ENCODE assay signal across 2 cellular contexts in the genomic region with DNA sequence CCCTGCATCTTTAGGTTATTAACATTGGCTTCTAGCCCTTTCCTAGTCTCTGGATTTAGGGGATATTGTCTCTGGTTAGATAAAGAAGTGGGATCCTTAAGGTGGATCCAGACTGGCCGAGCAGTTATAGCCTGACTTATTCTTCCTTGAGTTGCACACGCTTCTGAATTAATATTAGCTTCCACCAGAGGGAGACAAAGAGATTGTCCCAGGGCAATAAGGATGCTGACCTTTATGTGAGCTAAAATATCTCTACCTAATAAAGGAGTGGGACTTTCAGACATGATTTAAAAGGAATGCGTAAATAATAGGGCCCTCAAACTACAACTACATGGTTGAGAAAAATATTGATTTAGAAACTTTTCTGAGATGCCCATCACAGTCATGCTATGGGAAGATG.
TF ChIP-seq lines count a peak whose summit lies in the region.

No MANE protein-coding gene starts in this region.

TF ChIP-seq in GM23338, 12 proteins besides CTCF, POLR2A, EP300 and RAD21:
- TF ChIP-seq, protein P1, sequence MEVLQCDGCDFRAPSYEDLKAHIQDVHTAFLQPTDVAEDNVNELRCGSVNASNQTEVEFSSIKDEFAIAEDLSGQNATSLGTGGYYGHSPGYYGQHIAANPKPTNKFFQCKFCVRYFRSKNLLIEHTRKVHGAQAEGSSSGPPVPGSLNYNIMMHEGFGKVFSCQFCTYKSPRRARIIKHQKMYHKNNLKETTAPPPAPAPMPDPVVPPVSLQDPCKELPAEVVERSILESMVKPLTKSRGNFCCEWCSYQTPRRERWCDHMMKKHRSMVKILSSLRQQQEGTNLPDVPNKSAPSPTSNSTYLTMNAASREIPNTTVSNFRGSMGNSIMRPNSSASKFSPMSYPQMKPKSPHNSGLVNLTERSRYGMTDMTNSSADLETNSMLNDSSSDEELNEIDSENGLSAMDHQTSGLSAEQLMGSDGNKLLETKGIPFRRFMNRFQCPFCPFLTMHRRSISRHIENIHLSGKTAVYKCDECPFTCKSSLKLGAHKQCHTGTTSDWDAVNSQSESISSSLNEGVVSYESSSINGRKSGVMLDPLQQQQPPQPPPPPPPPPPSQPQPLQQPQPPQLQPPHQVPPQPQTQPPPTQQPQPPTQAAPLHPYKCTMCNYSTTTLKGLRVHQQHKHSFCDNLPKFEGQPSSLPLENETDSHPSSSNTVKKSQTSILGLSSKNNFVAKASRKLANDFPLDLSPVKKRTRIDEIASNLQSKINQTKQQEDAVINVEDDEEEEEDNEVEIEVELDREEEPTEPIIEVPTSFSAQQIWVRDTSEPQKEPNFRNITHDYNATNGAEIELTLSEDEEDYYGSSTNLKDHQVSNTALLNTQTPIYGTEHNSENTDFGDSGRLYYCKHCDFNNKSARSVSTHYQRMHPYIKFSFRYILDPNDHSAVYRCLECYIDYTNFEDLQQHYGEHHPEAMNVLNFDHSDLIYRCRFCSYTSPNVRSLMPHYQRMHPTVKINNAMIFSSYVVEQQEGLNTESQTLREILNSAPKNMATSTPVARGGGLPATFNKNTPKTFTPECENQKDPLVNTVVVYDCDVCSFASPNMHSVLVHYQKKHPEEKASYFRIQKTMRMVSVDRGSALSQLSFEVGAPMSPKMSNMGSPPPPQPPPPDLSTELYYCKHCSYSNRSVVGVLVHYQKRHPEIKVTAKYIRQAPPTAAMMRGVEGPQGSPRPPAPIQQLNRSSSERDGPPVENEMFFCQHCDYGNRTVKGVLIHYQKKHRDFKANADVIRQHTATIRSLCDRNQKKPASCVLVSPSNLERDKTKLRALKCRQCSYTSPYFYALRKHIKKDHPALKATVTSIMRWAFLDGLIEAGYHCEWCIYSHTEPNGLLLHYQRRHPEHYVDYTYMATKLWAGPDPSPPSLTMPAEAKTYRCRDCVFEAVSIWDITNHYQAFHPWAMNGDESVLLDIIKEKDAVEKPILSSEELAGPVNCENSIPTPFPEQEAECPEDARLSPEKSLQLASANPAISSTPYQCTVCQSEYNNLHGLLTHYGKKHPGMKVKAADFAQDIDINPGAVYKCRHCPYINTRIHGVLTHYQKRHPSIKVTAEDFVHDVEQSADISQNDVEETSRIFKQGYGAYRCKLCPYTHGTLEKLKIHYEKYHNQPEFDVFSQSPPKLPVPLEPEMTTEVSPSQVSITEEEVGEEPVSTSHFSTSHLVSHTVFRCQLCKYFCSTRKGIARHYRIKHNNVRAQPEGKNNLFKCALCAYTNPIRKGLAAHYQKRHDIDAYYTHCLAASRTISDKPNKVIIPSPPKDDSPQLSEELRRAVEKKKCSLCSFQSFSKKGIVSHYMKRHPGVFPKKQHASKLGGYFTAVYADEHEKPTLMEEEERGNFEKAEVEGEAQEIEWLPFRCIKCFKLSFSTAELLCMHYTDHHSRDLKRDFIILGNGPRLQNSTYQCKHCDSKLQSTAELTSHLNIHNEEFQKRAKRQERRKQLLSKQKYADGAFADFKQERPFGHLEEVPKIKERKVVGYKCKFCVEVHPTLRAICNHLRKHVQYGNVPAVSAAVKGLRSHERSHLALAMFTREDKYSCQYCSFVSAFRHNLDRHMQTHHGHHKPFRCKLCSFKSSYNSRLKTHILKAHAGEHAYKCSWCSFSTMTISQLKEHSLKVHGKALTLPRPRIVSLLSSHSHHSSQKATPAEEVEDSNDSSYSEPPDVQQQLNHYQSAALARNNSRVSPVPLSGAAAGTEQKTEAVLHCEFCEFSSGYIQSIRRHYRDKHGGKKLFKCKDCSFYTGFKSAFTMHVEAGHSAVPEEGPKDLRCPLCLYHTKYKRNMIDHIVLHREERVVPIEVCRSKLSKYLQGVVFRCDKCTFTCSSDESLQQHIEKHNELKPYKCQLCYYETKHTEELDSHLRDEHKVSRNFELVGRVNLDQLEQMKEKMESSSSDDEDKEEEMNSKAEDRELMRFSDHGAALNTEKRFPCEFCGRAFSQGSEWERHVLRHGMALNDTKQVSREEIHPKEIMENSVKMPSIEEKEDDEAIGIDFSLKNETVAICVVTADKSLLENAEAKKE (CRISPR knock-in tag; IDR thresholded peaks at IDR 0.05): no peak
- no peak for TF ChIP-seq NANOG (IDR thresholded peaks at IDR 0.05; ENCODE audit: borderline replicate concordance)

TF ChIP-seq in K562, 482 proteins besides CTCF, POLR2A, EP300 and RAD21 (continued from another document):
- TF ChIP-seq, protein P2, sequence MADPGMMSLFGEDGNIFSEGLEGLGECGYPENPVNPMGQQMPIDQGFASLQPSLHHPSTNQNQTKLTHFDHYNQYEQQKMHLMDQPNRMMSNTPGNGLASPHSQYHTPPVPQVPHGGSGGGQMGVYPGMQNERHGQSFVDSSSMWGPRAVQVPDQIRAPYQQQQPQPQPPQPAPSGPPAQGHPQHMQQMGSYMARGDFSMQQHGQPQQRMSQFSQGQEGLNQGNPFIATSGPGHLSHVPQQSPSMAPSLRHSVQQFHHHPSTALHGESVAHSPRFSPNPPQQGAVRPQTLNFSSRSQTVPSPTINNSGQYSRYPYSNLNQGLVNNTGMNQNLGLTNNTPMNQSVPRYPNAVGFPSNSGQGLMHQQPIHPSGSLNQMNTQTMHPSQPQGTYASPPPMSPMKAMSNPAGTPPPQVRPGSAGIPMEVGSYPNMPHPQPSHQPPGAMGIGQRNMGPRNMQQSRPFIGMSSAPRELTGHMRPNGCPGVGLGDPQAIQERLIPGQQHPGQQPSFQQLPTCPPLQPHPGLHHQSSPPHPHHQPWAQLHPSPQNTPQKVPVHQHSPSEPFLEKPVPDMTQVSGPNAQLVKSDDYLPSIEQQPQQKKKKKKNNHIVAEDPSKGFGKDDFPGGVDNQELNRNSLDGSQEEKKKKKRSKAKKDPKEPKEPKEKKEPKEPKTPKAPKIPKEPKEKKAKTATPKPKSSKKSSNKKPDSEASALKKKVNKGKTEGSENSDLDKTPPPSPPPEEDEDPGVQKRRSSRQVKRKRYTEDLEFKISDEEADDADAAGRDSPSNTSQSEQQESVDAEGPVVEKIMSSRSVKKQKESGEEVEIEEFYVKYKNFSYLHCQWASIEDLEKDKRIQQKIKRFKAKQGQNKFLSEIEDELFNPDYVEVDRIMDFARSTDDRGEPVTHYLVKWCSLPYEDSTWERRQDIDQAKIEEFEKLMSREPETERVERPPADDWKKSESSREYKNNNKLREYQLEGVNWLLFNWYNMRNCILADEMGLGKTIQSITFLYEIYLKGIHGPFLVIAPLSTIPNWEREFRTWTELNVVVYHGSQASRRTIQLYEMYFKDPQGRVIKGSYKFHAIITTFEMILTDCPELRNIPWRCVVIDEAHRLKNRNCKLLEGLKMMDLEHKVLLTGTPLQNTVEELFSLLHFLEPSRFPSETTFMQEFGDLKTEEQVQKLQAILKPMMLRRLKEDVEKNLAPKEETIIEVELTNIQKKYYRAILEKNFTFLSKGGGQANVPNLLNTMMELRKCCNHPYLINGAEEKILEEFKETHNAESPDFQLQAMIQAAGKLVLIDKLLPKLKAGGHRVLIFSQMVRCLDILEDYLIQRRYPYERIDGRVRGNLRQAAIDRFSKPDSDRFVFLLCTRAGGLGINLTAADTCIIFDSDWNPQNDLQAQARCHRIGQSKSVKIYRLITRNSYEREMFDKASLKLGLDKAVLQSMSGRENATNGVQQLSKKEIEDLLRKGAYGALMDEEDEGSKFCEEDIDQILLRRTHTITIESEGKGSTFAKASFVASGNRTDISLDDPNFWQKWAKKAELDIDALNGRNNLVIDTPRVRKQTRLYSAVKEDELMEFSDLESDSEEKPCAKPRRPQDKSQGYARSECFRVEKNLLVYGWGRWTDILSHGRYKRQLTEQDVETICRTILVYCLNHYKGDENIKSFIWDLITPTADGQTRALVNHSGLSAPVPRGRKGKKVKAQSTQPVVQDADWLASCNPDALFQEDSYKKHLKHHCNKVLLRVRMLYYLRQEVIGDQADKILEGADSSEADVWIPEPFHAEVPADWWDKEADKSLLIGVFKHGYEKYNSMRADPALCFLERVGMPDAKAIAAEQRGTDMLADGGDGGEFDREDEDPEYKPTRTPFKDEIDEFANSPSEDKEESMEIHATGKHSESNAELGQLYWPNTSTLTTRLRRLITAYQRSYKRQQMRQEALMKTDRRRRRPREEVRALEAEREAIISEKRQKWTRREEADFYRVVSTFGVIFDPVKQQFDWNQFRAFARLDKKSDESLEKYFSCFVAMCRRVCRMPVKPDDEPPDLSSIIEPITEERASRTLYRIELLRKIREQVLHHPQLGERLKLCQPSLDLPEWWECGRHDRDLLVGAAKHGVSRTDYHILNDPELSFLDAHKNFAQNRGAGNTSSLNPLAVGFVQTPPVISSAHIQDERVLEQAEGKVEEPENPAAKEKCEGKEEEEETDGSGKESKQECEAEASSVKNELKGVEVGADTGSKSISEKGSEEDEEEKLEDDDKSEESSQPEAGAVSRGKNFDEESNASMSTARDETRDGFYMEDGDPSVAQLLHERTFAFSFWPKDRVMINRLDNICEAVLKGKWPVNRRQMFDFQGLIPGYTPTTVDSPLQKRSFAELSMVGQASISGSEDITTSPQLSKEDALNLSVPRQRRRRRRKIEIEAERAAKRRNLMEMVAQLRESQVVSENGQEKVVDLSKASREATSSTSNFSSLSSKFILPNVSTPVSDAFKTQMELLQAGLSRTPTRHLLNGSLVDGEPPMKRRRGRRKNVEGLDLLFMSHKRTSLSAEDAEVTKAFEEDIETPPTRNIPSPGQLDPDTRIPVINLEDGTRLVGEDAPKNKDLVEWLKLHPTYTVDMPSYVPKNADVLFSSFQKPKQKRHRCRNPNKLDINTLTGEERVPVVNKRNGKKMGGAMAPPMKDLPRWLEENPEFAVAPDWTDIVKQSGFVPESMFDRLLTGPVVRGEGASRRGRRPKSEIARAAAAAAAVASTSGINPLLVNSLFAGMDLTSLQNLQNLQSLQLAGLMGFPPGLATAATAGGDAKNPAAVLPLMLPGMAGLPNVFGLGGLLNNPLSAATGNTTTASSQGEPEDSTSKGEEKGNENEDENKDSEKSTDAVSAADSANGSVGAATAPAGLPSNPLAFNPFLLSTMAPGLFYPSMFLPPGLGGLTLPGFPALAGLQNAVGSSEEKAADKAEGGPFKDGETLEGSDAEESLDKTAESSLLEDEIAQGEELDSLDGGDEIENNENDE (IDR thresholded peaks at IDR 0.05; ENCODE audit: low read depth, low read length): no peak
- no peak for TF ChIP-seq ZBTB17 (CRISPR knock-in tag; IDR thresholded peaks at IDR 0.05)
- no peak for TF ChIP-seq GTF2E2 (tag; IDR thresholded peaks at IDR 0.05)
- no peak for TF ChIP-seq TAF9B (IDR thresholded peaks at IDR 0.05; ENCODE audit: partially characterized antibody)
- TF ChIP-seq SIN3B (IDR thresholded peaks at IDR 0.05; ENCODE audit: low read depth): no peak
- no peak for TF ChIP-seq DMBX1 (CRISPR knock-in tag; IDR thresholded peaks at IDR 0.05; ENCODE audit: borderline replicate concordance)
- no peak for TF ChIP-seq ESRRA (IDR thresholded peaks at IDR 0.05; ENCODE audit: borderline replicate concordance, low read depth)
- no peak for TF ChIP-seq NFIC (IDR thresholded peaks at IDR 0.05)
- TF ChIP-seq FOXJ3 (CRISPR knock-in tag; IDR thresholded peaks at IDR 0.05): no peak
